1 cellular context compared by ENCODE assay signal in the genomic region with DNA sequence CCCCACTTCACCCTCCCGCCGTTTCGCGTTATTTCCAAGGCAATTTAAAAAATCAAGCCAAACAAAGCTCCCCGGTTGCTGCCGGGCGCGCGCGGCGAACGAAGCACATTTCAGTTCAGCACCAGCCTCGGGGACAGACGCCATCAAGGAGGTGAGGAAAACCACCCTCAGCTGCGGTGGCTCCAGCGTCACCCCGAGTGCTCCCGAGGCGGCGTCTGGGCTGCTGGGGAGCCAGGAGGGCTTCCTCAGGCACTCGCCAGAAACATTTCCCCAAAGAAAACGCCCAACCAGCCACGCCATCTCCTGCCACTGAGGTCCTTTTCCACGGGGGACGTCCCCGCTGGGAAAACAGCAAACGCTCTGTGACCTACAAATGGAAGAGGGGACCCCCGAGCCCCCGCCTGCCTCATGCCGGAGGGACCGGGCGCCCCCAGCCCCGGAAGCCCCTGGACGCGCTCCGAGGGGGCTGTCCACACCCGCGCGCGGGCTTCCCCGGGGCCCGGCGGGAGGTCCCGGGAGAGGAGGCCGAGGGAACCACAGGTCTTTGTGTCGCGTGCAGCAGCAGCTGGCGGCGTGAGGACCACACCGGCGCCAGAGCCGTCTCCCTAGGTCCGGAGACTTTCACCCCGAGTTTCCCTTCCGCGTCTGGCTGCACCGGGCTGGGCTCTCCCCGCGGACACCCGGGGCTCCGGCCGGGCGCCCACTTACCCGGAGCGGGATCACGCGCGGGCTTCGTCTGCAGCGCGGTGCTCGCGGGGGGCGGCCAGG.
TF ChIP-seq lines count a peak whose summit lies in the region.

No MANE protein-coding gene starts in this region.

TF ChIP-seq in HepG2, 621 proteins besides CTCF, POLR2A, EP300 and RAD21 (continued from another document and continues in another):
- TF ChIP-seq, protein P1, sequence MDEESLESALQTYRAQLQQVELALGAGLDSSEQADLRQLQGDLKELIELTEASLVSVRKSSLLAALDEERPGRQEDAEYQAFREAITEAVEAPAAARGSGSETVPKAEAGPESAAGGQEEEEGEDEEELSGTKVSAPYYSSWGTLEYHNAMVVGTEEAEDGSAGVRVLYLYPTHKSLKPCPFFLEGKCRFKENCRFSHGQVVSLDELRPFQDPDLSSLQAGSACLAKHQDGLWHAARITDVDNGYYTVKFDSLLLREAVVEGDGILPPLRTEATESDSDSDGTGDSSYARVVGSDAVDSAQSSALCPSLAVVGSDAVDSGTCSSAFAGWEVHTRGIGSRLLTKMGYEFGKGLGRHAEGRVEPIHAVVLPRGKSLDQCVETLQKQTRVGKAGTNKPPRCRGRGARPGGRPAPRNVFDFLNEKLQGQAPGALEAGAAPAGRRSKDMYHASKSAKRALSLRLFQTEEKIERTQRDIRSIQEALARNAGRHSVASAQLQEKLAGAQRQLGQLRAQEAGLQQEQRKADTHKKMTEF (CRISPR knock-in tag; IDR thresholded peaks at IDR 0.05): 0 out of 2 replicates have a peak, but pooled peaks have one; percentile 34
- TF ChIP-seq WIZ (CRISPR knock-in tag; IDR thresholded peaks at IDR 0.05): no peak
- TF ChIP-seq, protein P2, sequence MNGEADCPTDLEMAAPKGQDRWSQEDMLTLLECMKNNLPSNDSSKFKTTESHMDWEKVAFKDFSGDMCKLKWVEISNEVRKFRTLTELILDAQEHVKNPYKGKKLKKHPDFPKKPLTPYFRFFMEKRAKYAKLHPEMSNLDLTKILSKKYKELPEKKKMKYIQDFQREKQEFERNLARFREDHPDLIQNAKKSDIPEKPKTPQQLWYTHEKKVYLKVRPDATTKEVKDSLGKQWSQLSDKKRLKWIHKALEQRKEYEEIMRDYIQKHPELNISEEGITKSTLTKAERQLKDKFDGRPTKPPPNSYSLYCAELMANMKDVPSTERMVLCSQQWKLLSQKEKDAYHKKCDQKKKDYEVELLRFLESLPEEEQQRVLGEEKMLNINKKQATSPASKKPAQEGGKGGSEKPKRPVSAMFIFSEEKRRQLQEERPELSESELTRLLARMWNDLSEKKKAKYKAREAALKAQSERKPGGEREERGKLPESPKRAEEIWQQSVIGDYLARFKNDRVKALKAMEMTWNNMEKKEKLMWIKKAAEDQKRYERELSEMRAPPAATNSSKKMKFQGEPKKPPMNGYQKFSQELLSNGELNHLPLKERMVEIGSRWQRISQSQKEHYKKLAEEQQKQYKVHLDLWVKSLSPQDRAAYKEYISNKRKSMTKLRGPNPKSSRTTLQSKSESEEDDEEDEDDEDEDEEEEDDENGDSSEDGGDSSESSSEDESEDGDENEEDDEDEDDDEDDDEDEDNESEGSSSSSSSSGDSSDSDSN (CRISPR knock-in tag; IDR thresholded peaks at IDR 0.05): peak; percentile 55; the same call in 1 of the 2 replicates
- TF ChIP-seq, protein P3, sequence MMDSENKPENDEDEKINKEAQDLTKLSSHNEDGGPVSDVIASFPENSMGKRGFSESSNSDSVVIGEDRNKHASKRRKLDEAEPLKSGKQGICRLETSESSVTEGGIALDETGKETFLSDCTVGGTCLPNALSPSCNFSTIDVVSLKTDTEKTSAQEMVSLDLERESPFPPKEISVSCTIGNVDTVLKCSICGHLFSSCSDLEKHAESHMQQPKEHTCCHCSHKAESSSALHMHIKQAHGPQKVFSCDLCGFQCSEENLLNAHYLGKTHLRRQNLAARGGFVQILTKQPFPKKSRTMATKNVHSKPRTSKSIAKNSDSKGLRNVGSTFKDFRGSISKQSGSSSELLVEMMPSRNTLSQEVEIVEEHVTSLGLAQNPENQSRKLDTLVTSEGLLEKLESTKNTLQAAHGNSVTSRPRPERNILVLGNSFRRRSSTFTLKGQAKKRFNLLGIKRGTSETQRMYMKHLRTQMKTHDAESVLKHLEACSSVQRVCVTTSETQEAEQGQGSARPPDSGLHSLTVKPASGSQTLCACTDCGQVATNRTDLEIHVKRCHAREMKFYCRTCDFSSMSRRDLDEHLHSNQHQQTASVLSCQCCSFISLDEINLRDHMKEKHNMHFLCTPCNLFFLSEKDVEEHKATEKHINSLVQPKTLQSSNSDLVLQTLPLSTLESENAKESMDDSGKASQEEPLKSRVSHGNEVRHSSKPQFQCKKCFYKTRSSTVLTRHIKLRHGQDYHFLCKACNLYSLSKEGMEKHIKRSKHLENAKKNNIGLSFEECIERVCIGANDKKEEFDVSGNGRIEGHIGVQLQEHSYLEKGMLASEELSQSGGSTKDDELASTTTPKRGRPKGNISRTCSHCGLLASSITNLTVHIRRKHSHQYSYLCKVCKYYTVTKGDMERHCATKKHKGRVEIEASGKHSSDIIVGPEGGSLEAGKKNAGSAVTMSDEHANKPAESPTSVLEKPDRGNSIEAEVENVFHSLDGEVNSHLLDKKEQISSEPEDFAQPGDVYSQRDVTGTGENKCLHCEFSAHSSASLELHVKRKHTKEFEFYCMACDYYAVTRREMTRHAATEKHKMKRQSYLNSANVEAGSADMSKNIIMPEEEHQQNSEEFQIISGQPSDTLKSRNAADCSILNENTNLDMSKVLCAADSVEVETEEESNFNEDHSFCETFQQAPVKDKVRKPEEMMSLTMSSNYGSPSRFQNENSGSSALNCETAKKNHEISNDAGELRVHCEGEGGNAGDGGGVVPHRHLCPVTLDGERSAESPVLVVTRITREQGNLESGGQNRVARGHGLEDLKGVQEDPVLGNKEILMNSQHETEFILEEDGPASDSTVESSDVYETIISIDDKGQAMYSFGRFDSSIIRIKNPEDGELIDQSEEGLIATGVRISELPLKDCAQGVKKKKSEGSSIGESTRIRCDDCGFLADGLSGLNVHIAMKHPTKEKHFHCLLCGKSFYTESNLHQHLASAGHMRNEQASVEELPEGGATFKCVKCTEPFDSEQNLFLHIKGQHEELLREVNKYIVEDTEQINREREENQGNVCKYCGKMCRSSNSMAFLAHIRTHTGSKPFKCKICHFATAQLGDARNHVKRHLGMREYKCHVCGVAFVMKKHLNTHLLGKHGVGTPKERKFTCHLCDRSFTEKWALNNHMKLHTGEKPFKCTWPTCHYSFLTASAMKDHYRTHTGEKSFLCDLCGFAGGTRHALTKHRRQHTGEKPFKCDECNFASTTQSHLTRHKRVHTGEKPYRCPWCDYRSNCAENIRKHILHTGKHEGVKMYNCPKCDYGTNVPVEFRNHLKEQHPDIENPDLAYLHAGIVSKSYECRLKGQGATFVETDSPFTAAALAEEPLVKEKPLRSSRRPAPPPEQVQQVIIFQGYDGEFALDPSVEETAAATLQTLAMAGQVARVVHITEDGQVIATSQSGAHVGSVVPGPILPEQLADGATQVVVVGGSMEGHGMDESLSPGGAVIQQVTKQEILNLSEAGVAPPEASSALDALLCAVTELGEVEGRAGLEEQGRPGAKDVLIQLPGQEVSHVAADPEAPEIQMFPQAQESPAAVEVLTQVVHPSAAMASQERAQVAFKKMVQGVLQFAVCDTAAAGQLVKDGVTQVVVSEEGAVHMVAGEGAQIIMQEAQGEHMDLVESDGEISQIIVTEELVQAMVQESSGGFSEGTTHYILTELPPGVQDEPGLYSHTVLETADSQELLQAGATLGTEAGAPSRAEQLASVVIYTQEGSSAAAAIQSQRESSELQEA (CRISPR knock-in tag; IDR thresholded peaks at IDR 0.05; ENCODE audit: not compliant biosample characterization): peak; percentile 27
- TF ChIP-seq, protein P4, sequence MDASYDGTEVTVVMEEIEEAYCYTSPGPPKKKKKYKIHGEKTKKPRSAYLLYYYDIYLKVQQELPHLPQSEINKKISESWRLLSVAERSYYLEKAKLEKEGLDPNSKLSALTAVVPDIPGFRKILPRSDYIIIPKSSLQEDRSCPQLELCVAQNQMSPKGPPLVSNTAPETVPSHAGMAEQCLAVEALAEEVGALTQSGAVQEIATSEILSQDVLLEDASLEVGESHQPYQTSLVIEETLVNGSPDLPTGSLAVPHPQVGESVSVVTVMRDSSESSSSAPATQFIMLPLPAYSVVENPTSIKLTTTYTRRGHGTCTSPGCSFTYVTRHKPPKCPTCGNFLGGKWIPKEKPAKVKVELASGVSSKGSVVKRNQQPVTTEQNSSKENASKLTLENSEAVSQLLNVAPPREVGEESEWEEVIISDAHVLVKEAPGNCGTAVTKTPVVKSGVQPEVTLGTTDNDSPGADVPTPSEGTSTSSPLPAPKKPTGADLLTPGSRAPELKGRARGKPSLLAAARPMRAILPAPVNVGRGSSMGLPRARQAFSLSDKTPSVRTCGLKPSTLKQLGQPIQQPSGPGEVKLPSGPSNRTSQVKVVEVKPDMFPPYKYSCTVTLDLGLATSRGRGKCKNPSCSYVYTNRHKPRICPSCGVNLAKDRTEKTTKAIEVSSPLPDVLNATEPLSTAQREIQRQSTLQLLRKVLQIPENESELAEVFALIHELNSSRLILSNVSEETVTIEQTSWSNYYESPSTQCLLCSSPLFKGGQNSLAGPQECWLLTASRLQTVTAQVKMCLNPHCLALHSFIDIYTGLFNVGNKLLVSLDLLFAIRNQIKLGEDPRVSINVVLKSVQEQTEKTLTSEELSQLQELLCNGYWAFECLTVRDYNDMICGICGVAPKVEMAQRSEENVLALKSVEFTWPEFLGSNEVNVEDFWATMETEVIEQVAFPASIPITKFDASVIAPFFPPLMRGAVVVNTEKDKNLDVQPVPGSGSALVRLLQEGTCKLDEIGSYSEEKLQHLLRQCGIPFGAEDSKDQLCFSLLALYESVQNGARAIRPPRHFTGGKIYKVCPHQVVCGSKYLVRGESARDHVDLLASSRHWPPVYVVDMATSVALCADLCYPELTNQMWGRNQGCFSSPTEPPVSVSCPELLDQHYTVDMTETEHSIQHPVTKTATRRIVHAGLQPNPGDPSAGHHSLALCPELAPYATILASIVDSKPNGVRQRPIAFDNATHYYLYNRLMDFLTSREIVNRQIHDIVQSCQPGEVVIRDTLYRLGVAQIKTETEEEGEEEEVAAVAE (CRISPR knock-in tag; IDR thresholded peaks at IDR 0.05; ENCODE audit: borderline replicate concordance): 0 out of 2 replicates have a peak, but pooled peaks have one; percentile 26
- TF ChIP-seq, protein P5, sequence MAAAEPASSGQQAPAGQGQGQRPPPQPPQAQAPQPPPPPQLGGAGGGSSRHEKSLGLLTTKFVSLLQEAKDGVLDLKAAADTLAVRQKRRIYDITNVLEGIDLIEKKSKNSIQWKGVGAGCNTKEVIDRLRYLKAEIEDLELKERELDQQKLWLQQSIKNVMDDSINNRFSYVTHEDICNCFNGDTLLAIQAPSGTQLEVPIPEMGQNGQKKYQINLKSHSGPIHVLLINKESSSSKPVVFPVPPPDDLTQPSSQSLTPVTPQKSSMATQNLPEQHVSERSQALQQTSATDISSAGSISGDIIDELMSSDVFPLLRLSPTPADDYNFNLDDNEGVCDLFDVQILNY (CRISPR knock-in tag; conservative IDR thresholded peaks at IDR 0.05): no peak
- peak; percentile 53 for TF ChIP-seq KMT2B (CRISPR knock-in tag; IDR thresholded peaks at IDR 0.05)
- TF ChIP-seq GLI4 (CRISPR knock-in tag; IDR thresholded peaks at IDR 0.05; ENCODE audit: borderline replicate concordance): no peak
- no peak for TF ChIP-seq ZFP1 (CRISPR knock-in tag; IDR thresholded peaks at IDR 0.05)
- TF ChIP-seq HHEX (CRISPR knock-in tag; IDR thresholded peaks at IDR 0.05): no peak
- TF ChIP-seq ZNF317 (CRISPR knock-in tag; IDR thresholded peaks at IDR 0.05): no peak; the same call in 1 of the 2 replicates
- TF ChIP-seq, protein P6, sequence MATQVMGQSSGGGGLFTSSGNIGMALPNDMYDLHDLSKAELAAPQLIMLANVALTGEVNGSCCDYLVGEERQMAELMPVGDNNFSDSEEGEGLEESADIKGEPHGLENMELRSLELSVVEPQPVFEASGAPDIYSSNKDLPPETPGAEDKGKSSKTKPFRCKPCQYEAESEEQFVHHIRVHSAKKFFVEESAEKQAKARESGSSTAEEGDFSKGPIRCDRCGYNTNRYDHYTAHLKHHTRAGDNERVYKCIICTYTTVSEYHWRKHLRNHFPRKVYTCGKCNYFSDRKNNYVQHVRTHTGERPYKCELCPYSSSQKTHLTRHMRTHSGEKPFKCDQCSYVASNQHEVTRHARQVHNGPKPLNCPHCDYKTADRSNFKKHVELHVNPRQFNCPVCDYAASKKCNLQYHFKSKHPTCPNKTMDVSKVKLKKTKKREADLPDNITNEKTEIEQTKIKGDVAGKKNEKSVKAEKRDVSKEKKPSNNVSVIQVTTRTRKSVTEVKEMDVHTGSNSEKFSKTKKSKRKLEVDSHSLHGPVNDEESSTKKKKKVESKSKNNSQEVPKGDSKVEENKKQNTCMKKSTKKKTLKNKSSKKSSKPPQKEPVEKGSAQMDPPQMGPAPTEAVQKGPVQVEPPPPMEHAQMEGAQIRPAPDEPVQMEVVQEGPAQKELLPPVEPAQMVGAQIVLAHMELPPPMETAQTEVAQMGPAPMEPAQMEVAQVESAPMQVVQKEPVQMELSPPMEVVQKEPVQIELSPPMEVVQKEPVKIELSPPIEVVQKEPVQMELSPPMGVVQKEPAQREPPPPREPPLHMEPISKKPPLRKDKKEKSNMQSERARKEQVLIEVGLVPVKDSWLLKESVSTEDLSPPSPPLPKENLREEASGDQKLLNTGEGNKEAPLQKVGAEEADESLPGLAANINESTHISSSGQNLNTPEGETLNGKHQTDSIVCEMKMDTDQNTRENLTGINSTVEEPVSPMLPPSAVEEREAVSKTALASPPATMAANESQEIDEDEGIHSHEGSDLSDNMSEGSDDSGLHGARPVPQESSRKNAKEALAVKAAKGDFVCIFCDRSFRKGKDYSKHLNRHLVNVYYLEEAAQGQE (IDR thresholded peaks at IDR 0.05; ENCODE audit: borderline replicate concordance in 1 of 2, low read depth in 1 of 2, low read length in 2 of 2): peak; percentile 74 to 94
- no peak for TF ChIP-seq NONO (IDR thresholded peaks at IDR 0.05)
- peak; percentile 46 for TF ChIP-seq NONO (CRISPR knock-in tag; conservative IDR thresholded peaks at IDR 0.05)
- peak; percentile 14; the same call in 1 of the 2 replicates for TF ChIP-seq FOXK1 (CRISPR knock-in tag; IDR thresholded peaks at IDR 0.05; ENCODE audit: borderline replicate concordance, low read depth)
- TF ChIP-seq ELF4 (CRISPR knock-in tag; IDR thresholded peaks at IDR 0.05; ENCODE audit: borderline replicate concordance): 0 out of 2 replicates have a peak, but pooled peaks have one; percentile 36
- peak; percentile 76 for TF ChIP-seq HDAC1 (CRISPR knock-in tag; IDR thresholded peaks at IDR 0.05)
- peak; percentile 87 for TF ChIP-seq SAP130 (CRISPR knock-in tag; IDR thresholded peaks at IDR 0.05; ENCODE audit: low read depth)
- TF ChIP-seq TBX2 (CRISPR knock-in tag; IDR thresholded peaks at IDR 0.05; ENCODE audit: borderline replicate concordance): peak; percentile 61; the same call in 1 of the 2 replicates
- no peak for TF ChIP-seq POLR2G (IDR thresholded peaks at IDR 0.05; ENCODE audit: low read depth, low read length)
- TF ChIP-seq ZNF530 (CRISPR knock-in tag; IDR thresholded peaks at IDR 0.05; ENCODE audit: low read depth): no peak
- TF ChIP-seq AGO1 (IDR thresholded peaks at IDR 0.05; ENCODE audit: low read depth, low read length, poor library complexity, severe bottlenecking): no peak
- TF ChIP-seq, protein P7, sequence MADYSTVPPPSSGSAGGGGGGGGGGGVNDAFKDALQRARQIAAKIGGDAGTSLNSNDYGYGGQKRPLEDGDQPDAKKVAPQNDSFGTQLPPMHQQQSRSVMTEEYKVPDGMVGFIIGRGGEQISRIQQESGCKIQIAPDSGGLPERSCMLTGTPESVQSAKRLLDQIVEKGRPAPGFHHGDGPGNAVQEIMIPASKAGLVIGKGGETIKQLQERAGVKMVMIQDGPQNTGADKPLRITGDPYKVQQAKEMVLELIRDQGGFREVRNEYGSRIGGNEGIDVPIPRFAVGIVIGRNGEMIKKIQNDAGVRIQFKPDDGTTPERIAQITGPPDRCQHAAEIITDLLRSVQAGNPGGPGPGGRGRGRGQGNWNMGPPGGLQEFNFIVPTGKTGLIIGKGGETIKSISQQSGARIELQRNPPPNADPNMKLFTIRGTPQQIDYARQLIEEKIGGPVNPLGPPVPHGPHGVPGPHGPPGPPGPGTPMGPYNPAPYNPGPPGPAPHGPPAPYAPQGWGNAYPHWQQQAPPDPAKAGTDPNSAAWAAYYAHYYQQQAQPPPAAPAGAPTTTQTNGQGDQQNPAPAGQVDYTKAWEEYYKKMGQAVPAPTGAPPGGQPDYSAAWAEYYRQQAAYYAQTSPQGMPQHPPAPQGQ (CRISPR knock-in tag; IDR thresholded peaks at IDR 0.05; ENCODE audit: borderline replicate concordance): no peak
- TF ChIP-seq ASH2L (IDR thresholded peaks at IDR 0.05; ENCODE audit: insufficient read length, low read depth, low read length): peak; percentile 59
- peak; percentile 40; the same call in 1 of the 2 replicates for TF ChIP-seq ZNF747 (CRISPR knock-in tag; IDR thresholded peaks at IDR 0.05; ENCODE audit: borderline replicate concordance)
- peak; percentile 15 for TF ChIP-seq SKI (IDR thresholded peaks at IDR 0.05; ENCODE audit: partially characterized antibody)
